Comparison of ENCODE assay signal across 1 cellular context in genomic region chrX:47143894-47144625, GRCh38.
TF ChIP-seq lines count a peak whose summit lies in the region.

No MANE protein-coding gene starts in this region.

TF ChIP-seq in GM23338, 12 proteins besides CTCF, POLR2A, EP300 and RAD21 (continued from another document):
- TF ChIP-seq ZNF462 (CRISPR knock-in tag; IDR thresholded peaks at IDR 0.05) = no peak
TF ChIP-seq in GM23338: peak in this region for 0.
